Comparison of ENCODE assay signal across 8 cellular contexts in genomic region chr9:35658144-35658893, GRCh38. TPM values are rescaled to one million over a fixed set of nuclear protein-coding genes. Genes with fewer than 3 reads are reported as not detected.
A peak's percentile ranks its signal among the peaks of the same experiment; 100 is the strongest.
DNase-seq lines count a peak whose midpoint lies in the region; ATAC-seq and TF ChIP-seq lines count a peak whose summit lies in the region.

TSS of gene CCDC107 (plus strand) at chr9:35658292. CDS start at chr9:35658380, 88 bp downstream.

- H3K4me3 ChIP-seq in lower leg skin (ENCODE audit: low read depth, poor library complexity, severe bottlenecking) = peak within 1 kb of the TSS; percentile 70

- POLR2A ChIA-PET in activated CD4-positive, alpha-beta memory T cell treated with anti-CD3 and anti-CD28 coated beads for 36 hours (lab: Charles Lee) = interaction anchor here (0.6 to 3.3 kb wide), 11 partner anchors 10 to 98 kb away, joined by 3 to 43 read pairs (median 3); partner anchors contain the start of genes CREB3 and TLN1

- CTCF ChIA-PET in activated CD4-positive, alpha-beta memory T cell treated with anti-CD3 and anti-CD28 coated beads for 36 hours (lab: Charles Lee) = interaction anchor here (0.7 to 12.1 kb wide), 27 partner anchors 9 to 223 kb away, joined by 3 to 101 read pairs (median 4); partner anchors contain the start of genes CA9, CD72, CREB3 and GBA2

- no peak for TF ChIP-seq POLR2A in lower leg skin (IDR thresholded peaks at IDR 0.05)

- peak; percentile 61 for ATAC-seq in GM19328 (IDR thresholded peaks at IDR 0.05; ENCODE audit: unreplicated experiment)
- ATAC-seq in HG03469 (IDR thresholded peaks at IDR 0.05; ENCODE audit: unreplicated experiment) = peak; percentile 29

- H3K27ac Mint-ChIP-seq in activated CD4-positive, alpha-beta memory T cell treated with anti-CD3 and anti-CD28 coated beads for 36 hours = peak within 1 kb of the TSS; percentile 96

- H3K27me3 Mint-ChIP-seq in activated CD4-positive, alpha-beta memory T cell treated with anti-CD3 and anti-CD28 coated beads for 36 hours = peaks cover 2% of the 10 kb centered on the region

- no peak for TF ChIP-seq CTCF in lower leg skin (IDR thresholded peaks at IDR 0.05)

- peak within 1 kb of the TSS; percentile 86 for H3K4me3 Mint-ChIP-seq in activated CD4-positive, alpha-beta memory T cell treated with anti-CD3 and anti-CD28 coated beads for 36 hours

- DNase-seq in C1 segment of cervical spinal cord (lab: John Stamatoyannopoulos, UW) (peak in 13 of 14 donors; percentile 31 to 96 (median 84)), NCI-H748 treated with DMSO at 0.1 percent for 48 hours (lab: John Stamatoyannopoulos, UW) (peak; percentile 91), dermis microvascular lymphatic vessel endothelial cell (ENCODE audit: low read depth in 2 of 2) (peak; percentile 65 to 89), lower leg skin (ENCODE audit: low spot score in 2 of 2) (peak; percentile 71 to 96)
- peak; percentile 85 for DNase-seq in activated CD4-positive, alpha-beta memory T cell treated with anti-CD3 and anti-CD28 coated beads for 36 hours
- DNase-seq in stimulated activated CD4-positive, alpha-beta T cell treated with anti-CD3 and anti-CD28 coated beads, TNF-alpha, amount 100 ng/mL, for 1 hour (ENCODE audit: low read depth in 3 of 3, low spot score in 1 of 3) = peak; percentile 56 to 76 (median 68)

- intact Hi-C loops in activated CD4-positive, alpha-beta memory T cell treated with anti-CD3 and anti-CD28 coated beads for 36 hours (cut with micrococcal nuclease) = loop anchor here (2.0 to 5.0 kb wide), 4 partner anchors 39 to 586 kb away; partner anchors contain the start of genes HINT2, TESK1 and VCP
- intact Hi-C loops in lower leg skin (cut with DNase I; ENCODE audit: low total_unique reads) = no loop called here

- peaks cover 40% of the 10 kb centered on the region for H3K36me3 Mint-ChIP-seq in activated CD4-positive, alpha-beta memory T cell treated with anti-CD3 and anti-CD28 coated beads for 36 hours

- H3K4me1 Mint-ChIP-seq in activated CD4-positive, alpha-beta memory T cell treated with anti-CD3 and anti-CD28 coated beads for 36 hours (ENCODE audit: low read depth) = peaks cover 67% of the 10 kb centered on the region

- peaks cover 2% of the 10 kb centered on the region for H3K9me3 Mint-ChIP-seq in activated CD4-positive, alpha-beta memory T cell treated with anti-CD3 and anti-CD28 coated beads for 36 hours

- WGBS in lower leg skin, 2 donors = 0 to 1% methylated on average over 42 to 53 of the region's 65 CpGs

RNA-seq across cellular contexts. Expression of gene CCDC107, which starts in this region (rescaled TPM):
- total RNA-seq in activated CD4-positive, alpha-beta memory T cell treated with anti-CD3 and anti-CD28 coated beads for 36 hours = 10 to 100 TPM; 15.0 to 15.7 TPM
- 7.7 and 10.9 TPM in 2 replicates for total RNA-seq in dermis microvascular lymphatic vessel endothelial cell
- total RNA-seq in lower leg skin = 10 to 100 TPM; 15.1 to 30.5 (median 21.2) TPM

Comparison
In these comparisons a context has a peak if more than half of its experiments do, and no peak if none do; other contexts are left out.
1. Peak in every context shown above with its lines: DNase-seq, ATAC-seq and H3K4me3 ChIP-seq.